In the genomic region with DNA sequence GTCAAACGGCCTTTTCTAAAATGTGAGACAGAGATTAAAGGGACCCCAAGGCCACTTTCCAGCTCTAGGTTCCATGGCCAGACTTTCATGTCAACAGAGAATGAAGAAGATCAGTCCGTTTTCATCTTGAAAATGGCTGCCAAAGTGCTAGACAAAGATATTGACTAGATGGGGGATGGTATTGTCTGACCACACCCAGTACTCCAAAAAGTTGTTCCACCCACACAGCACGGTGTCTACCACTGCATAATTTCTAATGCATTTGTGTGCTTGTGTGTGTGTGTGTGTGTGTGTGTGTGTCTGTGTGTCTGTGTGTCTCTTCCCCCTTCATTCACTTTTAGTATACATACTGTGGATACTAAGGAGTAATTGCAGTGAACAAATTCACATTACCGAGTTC, we compare ENCODE assay signal across 8 cellular contexts. TPM values are rescaled to one million over a fixed set of nuclear protein-coding genes. Genes with fewer than 3 reads are reported as not detected.
A peak's percentile ranks its signal among the peaks of the same experiment; 100 is the strongest.
DNase-seq lines count a peak whose midpoint lies in the region; ATAC-seq and TF ChIP-seq lines count a peak whose summit lies in the region.

No MANE protein-coding gene starts in this region.

- peak overlapping the region; percentile 97 for H3K4me2 ChIP-seq in smooth muscle cell

- no peak overlapping the region for H2AFZ ChIP-seq in smooth muscle cell (ENCODE audit: low read depth)

- ATAC-seq in HG02588 (IDR thresholded peaks at IDR 0.05; ENCODE audit: unreplicated experiment) = no peak

- 8% methylated on average over 4 of the region's 4 CpGs for whole genome bisulfite sequencing in smooth muscle cell (ENCODE audit: low lambda C conversion rate)

- H3K36me3 ChIP-seq in iPS-20b (ENCODE audit: insufficient read depth, low read depth, low read length) (peaks cover 30% of the 10 kb centered on the region), smooth muscle cell (ENCODE audit: low read depth) (peaks cover 18% of the 10 kb centered on the region)

- H3K4me1 ChIP-seq in iPS-20b (ENCODE audit: insufficient read depth, low read length) = peaks cover 22% of the 10 kb centered on the region
- H3K4me1 ChIP-seq in smooth muscle cell (ENCODE audit: low read depth) = peaks cover 28% of the 10 kb centered on the region

- TF ChIP-seq CTCF in HFF-Myc (IDR thresholded peaks at IDR 0.05; ENCODE audit: low read depth, low read length, missing control alignments) = no peak
- no peak for TF ChIP-seq CTCF in smooth muscle cell (IDR thresholded peaks at IDR 0.05; ENCODE audit: borderline replicate concordance, insufficient read depth, poor library complexity, severe bottlenecking)

- no peak overlapping the region for H3K27ac ChIP-seq in iPS-20b (ENCODE audit: low read length)
- H3K27ac ChIP-seq in smooth muscle cell (ENCODE audit: low read depth) = peak overlapping the region; percentile 99

- H3K9ac ChIP-seq in iPS-20b (ENCODE audit: low read depth, low read length) = peak overlapping the region; percentile 74
- peak overlapping the region; percentile 96 for H3K9ac ChIP-seq in smooth muscle cell (ENCODE audit: low read depth)

- DNase-seq in HFF-Myc (ENCODE audit: extremely low read depth, low read depth) (peak; percentile 84), astrocyte of the hippocampus (ENCODE audit: low read depth, low spot score) (peak; percentile 57), smooth muscle cell (lab: John Stamatoyannopoulos, UW; ENCODE audit: unreplicated experiment) (no peak), HK-2 (ENCODE audit: unreplicated experiment) (no peak)
- DNase-seq in activated CD8-positive, alpha-beta memory T cell treated with anti-CD3 and anti-CD28 coated beads, Interleukin-2, amount 50 U/mL, for 4 hours = no peak
- no peak for DNase-seq in stimulated activated CD8-positive, alpha-beta memory T cell treated with anti-CD3 and anti-CD28 coated beads, Interleukin-4, amount 100 ng/mL, for 48 hours

- H3K4me3 ChIP-seq in HFF-Myc (replicated peaks; ENCODE audit: low read depth, low read length) = peak overlapping the region; percentile 67
- H3K4me3 ChIP-seq in iPS-20b (ENCODE audit: low read length) = peak overlapping the region; percentile 87
- peak overlapping the region; percentile 72 for H3K4me3 ChIP-seq in smooth muscle cell

- peaks cover 65% of the 10 kb centered on the region for H3K79me2 ChIP-seq in smooth muscle cell (ENCODE audit: low read depth)

- H3K9me3 ChIP-seq in iPS-20b (ENCODE audit: insufficient read depth, low read depth, low read length) (no peaks in the 10 kb centered on the region), smooth muscle cell (replicated peaks; ENCODE audit: low read depth) (no peaks in the 10 kb centered on the region)

- peaks cover 9% of the 10 kb centered on the region; the same call in 1 of the 2 replicates for H3K27me3 ChIP-seq in iPS-20b (ENCODE audit: insufficient read depth, low read length)
- no peaks in the 10 kb centered on the region for H3K27me3 ChIP-seq in smooth muscle cell (ENCODE audit: low read depth)

- peaks cover 71% of the 10 kb centered on the region for H3F3A ChIP-seq in smooth muscle cell (ENCODE audit: low read depth)

- peaks cover 63% of the 10 kb centered on the region for H4K20me1 ChIP-seq in smooth muscle cell (ENCODE audit: low read depth)

RNA-seq across cellular contexts. Expression of gene COL1A2, which starts 1.3 kb away (rescaled TPM):
- total RNA-seq in smooth muscle cell = 4,221 and 4,749 TPM in 2 replicates
- 7,069 and 10,006 TPM in 2 replicates for polyA plus RNA-seq in smooth muscle cell

Comparison
In these comparisons a context has a peak if more than half of its experiments do, and no peak if none do; other contexts are left out.
1. DNase-seq: peak in HFF-Myc (single experiment) and astrocyte of the hippocampus (single experiment); none in smooth muscle cell (single experiment), activated CD8-positive, alpha-beta memory T cell treated with anti-CD3 and anti-CD28 coated beads, Interleukin-2, amount 50 U/mL, for 4 hours (single experiment), HK-2 (single experiment) and stimulated activated CD8-positive, alpha-beta memory T cell treated with anti-CD3 and anti-CD28 coated beads, Interleukin-4, amount 100 ng/mL, for 48 hours (single experiment).
2. Peak in every context shown above with its lines, with median percentiles within 50 percentile points of each other: H3K4me3 ChIP-seq.